8 cellular contexts compared by ENCODE assay signal in the genomic region with DNA sequence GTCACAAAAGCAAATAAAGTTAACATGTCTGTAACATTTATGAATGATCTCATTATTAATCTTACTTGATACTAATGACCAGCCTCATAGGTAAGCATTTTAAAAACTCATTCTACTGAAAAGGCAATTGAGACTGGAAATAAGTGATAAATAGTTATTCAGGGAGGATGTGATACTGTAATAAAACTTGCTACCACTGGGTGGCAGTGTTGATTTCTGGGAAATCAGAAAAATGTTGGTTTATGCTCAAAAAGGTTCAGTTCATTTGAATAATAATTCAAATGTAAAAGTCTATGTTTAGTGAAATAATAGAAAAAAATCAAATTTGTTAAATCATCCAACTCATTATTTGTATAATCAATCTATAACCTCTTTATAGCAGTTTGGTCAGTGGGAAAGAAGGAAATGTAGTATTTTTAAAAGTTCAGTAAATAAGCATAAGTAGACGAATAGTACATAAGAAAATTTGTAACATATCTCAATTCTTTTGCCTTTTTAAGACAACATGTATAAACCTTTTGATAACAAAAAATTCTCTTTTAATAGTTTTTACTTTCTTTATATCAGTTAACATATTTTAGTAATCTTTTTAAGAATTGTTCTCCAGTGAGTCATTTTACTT. TPM values are rescaled to one million over a fixed set of nuclear protein-coding genes. Genes with fewer than 3 reads are reported as not detected.
A peak's percentile ranks its signal among the peaks of the same experiment; 100 is the strongest.
DNase-seq lines count a peak whose midpoint lies in the region; ATAC-seq, FAIRE-seq and TF ChIP-seq lines count a peak whose summit lies in the region.

No MANE protein-coding gene starts in this region.

- H3K9me3 ChIP-seq in mucosa of descending colon = no peaks in the 10 kb centered on the region

- FAIRE-seq in D721Med (lab: Jason Lieb, UNC) = peak; percentile 94

- ATAC-seq in GM19395 (IDR thresholded peaks at IDR 0.05; ENCODE audit: unreplicated experiment) (peak; percentile 44), mucosa of descending colon (peak; percentile 38), HG03457 (IDR thresholded peaks at IDR 0.05; ENCODE audit: unreplicated experiment) (no peak)

- H3K4me1 ChIP-seq in mucosa of descending colon (ENCODE audit: low read depth) = peaks cover 11% of the 10 kb centered on the region

- H3K4me3 ChIP-seq in choroid plexus epithelial cell (ENCODE audit: low read depth, low read length) (no peak overlapping the region), mucosa of descending colon (no peak overlapping the region)

- no peak for DNase-seq in D721Med (ENCODE audit: insufficient read length, low spot score)
- peak; percentile 55 for DNase-seq in NOMO-1 treated with DMSO at 0.1 percent for 48 hours (lab: John Stamatoyannopoulos, UW; ENCODE audit: unreplicated experiment)
- DNase-seq in choroid plexus epithelial cell (ENCODE audit: low read depth) = peak; percentile 69
- DNase-seq in mucosa of descending colon = peak in 1 of 3 donors; percentile 60
- no peak for DNase-seq in iPS-NIHi7 (ENCODE audit: extremely low spot score)
- DNase-seq in cerebellum (ENCODE audit: low spot score) = no peak

- intact Hi-C loops in mucosa of descending colon (cut with DNase I, micrococcal nuclease) = no loop called here

- TF ChIP-seq CTCF in D721Med (IDR thresholded peaks at IDR 0.05; ENCODE audit: insufficient read depth, missing control alignments) = peak; percentile 73
- TF ChIP-seq CTCF in choroid plexus epithelial cell (conservative IDR thresholded peaks at IDR 0.05; ENCODE audit: low read depth, low read length) = peak; percentile 62
- TF ChIP-seq CTCF in mucosa of descending colon (IDR thresholded peaks at IDR 0.05) = peak; percentile 65

- no peaks in the 10 kb centered on the region for H3K36me3 ChIP-seq in mucosa of descending colon (ENCODE audit: low read depth)

RNA-seq across cellular contexts. Expression of a gene that starts 9.6 kb away (rescaled TPM):
- total RNA-seq in mucosa of descending colon (10 to 100 TPM in 1 of 3 donors, 1 to 10 TPM in 2; 8.4 to 10.3 (median 9.4) TPM), cerebellum (13.3 TPM)

RNA-seq across cellular contexts. Expression of a gene that starts 12.4 kb away (rescaled TPM):
- total RNA-seq in mucosa of descending colon = 10 to 100 TPM; 10.4 to 11.7 (median 10.8) TPM
- 16.7 TPM for total RNA-seq in cerebellum

RNA-seq across cellular contexts. Expression of a gene that starts 41.8 kb away (rescaled TPM):
- 1 to 10 TPM; 2.0 to 5.6 (median 3.5) TPM for total RNA-seq in mucosa of descending colon
- total RNA-seq in cerebellum = 1.6 TPM

Comparison
In these comparisons a context has a peak if more than half of its experiments do, and no peak if none do; other contexts are left out.
1. DNase-seq: peak in NOMO-1 treated with DMSO at 0.1 percent for 48 hours (single experiment) and choroid plexus epithelial cell (single experiment); none in D721Med (single experiment), iPS-NIHi7 (single experiment) and cerebellum (single experiment).
2. Peak in every context shown above with its lines, with median percentiles within 50 percentile points of each other: CTCF ChIP-seq.